Comparison of ENCODE assay signal across 27 cellular contexts in genomic region chr5:17691781-17692180, GRCh38. TPM values are rescaled to one million over a fixed set of nuclear protein-coding genes. Genes with fewer than 3 reads are reported as not detected.
A peak's percentile ranks its signal among the peaks of the same experiment; 100 is the strongest.
DNase-seq lines count a peak whose midpoint lies in the region; ATAC-seq and TF ChIP-seq lines count a peak whose summit lies in the region.
"Had no signal": no experiment of that assay in that cellular context is flagged by ENCODE, and none has a peak within 500 bp of the region (broad histone marks: within the 10 kb centered on the region; RNA-seq: fewer than 3 reads in every experiment).

No MANE protein-coding gene starts in this region.

- no peaks in the 10 kb centered on the region for H3K36me3 ChIP-seq in adipocyte (ENCODE audit: control insufficient read depth, insufficient read depth, low read length, severe bottlenecking)
- H3K36me3 ChIP-seq in naive thymus-derived CD4-positive, alpha-beta T cell (ENCODE audit: control insufficient read depth in 2 of 3, insufficient read depth in 3 of 3, low read length in 3 of 3), result no peaks in the 10 kb centered on the region
- H3K36me3 ChIP-seq in tibial artery, result no peaks in the 10 kb centered on the region
- H3K36me3 ChIP-seq in SJCRH30, result no peaks in the 10 kb centered on the region
- H3K36me3 ChIP-seq: BE2C, BLaER1 had no signal

- no peak overlapping the region for H3K4me3 ChIP-seq in adipocyte (ENCODE audit: low read length)
- H3K4me3 ChIP-seq in epithelial cell of esophagus (ENCODE audit: low read length), result no peak overlapping the region
- H3K4me3 ChIP-seq in naive thymus-derived CD4-positive, alpha-beta T cell (ENCODE audit: low read length), result no peak overlapping the region
- H3K4me3 ChIP-seq in tibial artery, result no peak overlapping the region
- no peak overlapping the region for H3K4me3 ChIP-seq in SJCRH30
- H3K4me3 ChIP-seq: BLaER1, GM12878 had no signal

- POLR2A ChIA-PET in naive thymus-derived CD4-positive, alpha-beta T cell (lab: Charles Lee), result no interaction called here

- H3K4me1 ChIP-seq in adipocyte (ENCODE audit: control insufficient read depth, insufficient read depth, low read length) (no peaks in the 10 kb centered on the region), tibial artery (no peaks in the 10 kb centered on the region), SJCRH30 (no peaks in the 10 kb centered on the region)
- H3K4me1 ChIP-seq in naive thymus-derived CD4-positive, alpha-beta T cell (ENCODE audit: control insufficient read depth in 2 of 2, insufficient read depth in 2 of 2, low read length in 2 of 2), result no peaks in the 10 kb centered on the region
- H3K4me1 ChIP-seq: BE2C had no signal

- H3K27ac ChIP-seq in naive thymus-derived CD4-positive, alpha-beta T cell (ENCODE audit: low read depth, low read length), result no peak overlapping the region
- H3K27ac ChIP-seq in tibial artery (no peak overlapping the region), SJCRH30 (no peak overlapping the region)
- H3K27ac ChIP-seq: BLaER1 had no signal

- H3K4me1 Mint-ChIP-seq in naive thymus-derived CD4-positive, alpha-beta T cell, result no peaks in the 10 kb centered on the region
- H3K4me1 Mint-ChIP-seq: CD14-positive monocyte; CD4-positive, alpha-beta memory T cell; CD4-positive, CD25-positive, alpha-beta regulatory T cell; CD8-positive, alpha-beta memory T cell had no signal

- no peak overlapping the region for H3K4me3 Mint-ChIP-seq in naive thymus-derived CD4-positive, alpha-beta T cell
- H3K4me3 Mint-ChIP-seq: CD14-positive monocyte; CD4-positive, alpha-beta memory T cell; CD4-positive, CD25-positive, alpha-beta regulatory T cell; CD8-positive, alpha-beta memory T cell had no signal

- no peak overlapping the region for H3K27ac Mint-ChIP-seq in naive thymus-derived CD4-positive, alpha-beta T cell
- H3K27ac Mint-ChIP-seq: CD8-positive, alpha-beta memory T cell had no signal

- CTCF ChIA-PET in naive thymus-derived CD4-positive, alpha-beta T cell (lab: Charles Lee), result no interaction called here

- ATAC-seq in naive thymus-derived CD4-positive, alpha-beta T cell, result no peak
- ATAC-seq: GM12878 had no signal

- peaks cover 0 to 5% (median 0%) of the 10 kb centered on the region in 5 donors for H3K36me3 Mint-ChIP-seq in naive thymus-derived CD4-positive, alpha-beta T cell
- H3K36me3 Mint-ChIP-seq: CD14-positive monocyte; CD4-positive, alpha-beta memory T cell; CD4-positive, CD25-positive, alpha-beta regulatory T cell had no signal

- no peak overlapping the region for H3K9ac ChIP-seq in adipocyte (ENCODE audit: low read length)
- H3K9ac ChIP-seq: BLaER1 had no signal

- intact Hi-C loops in naive thymus-derived CD4-positive, alpha-beta T cell (cut with micrococcal nuclease), result no loop called here
- intact Hi-C loops in tibial artery (cut with DNase I; ENCODE audit: low total_unique reads), result no loop called here

- H3K27me3 ChIP-seq in adipocyte (replicated peaks; ENCODE audit: control insufficient read depth, insufficient read depth, low read length) (no peaks in the 10 kb centered on the region), tibial artery (no peaks in the 10 kb centered on the region), SJCRH30 (no peaks in the 10 kb centered on the region)
- no peaks in the 10 kb centered on the region for H3K27me3 ChIP-seq in naive thymus-derived CD4-positive, alpha-beta T cell (ENCODE audit: control insufficient read depth in 2 of 2, insufficient read depth in 2 of 2, low read length in 2 of 2)
- H3K27me3 ChIP-seq: BE2C, BLaER1 had no signal

- no peaks in the 10 kb centered on the region for H3K27me3 Mint-ChIP-seq in naive thymus-derived CD4-positive, alpha-beta T cell
- H3K27me3 Mint-ChIP-seq: CD4-positive, alpha-beta memory T cell; CD4-positive, CD25-positive, alpha-beta regulatory T cell; CD8-positive, alpha-beta memory T cell had no signal

- DNase-seq in adipocyte (ENCODE audit: low read depth), result peak; percentile 51
- DNase-seq in epithelial cell of esophagus (ENCODE audit: low read depth), result peak; percentile 10
- DNase-seq in naive thymus-derived CD4-positive, alpha-beta T cell, result no peak
- no peak for DNase-seq in tibial artery
- no peak for DNase-seq in SJCRH30
- DNase-seq: 8988T; ACHN; BE2C; C1 segment of cervical spinal cord; CD4-positive, alpha-beta memory T cell; CD4-positive, CD25-positive, alpha-beta regulatory T cell; CD8-positive, alpha-beta memory T cell; COR-L47; DMS 273 treated with DMSO at 0.1 percent for 48 hours; DMS153; DMS53; DMS79; DND-41; EL; GDM1 had no signal

- H3K9me3 ChIP-seq in adipocyte (ENCODE audit: control insufficient read depth, low read length) (no peaks in the 10 kb centered on the region), tibial artery (no peaks in the 10 kb centered on the region), SJCRH30 (replicated peaks) (no peaks in the 10 kb centered on the region)
- H3K9me3 ChIP-seq in naive thymus-derived CD4-positive, alpha-beta T cell (ENCODE audit: control insufficient read depth in 2 of 3, low read length in 3 of 3), result no peaks in the 10 kb centered on the region
- H3K9me3 ChIP-seq: BE2C, BLaER1 had no signal

- TF ChIP-seq CTCF in epithelial cell of esophagus (IDR thresholded peaks at IDR 0.05; ENCODE audit: insufficient read depth, low read depth, low read length, missing control alignments) (no peak), tibial artery (IDR thresholded peaks at IDR 0.05) (no peak)

- H3K9me3 Mint-ChIP-seq in naive thymus-derived CD4-positive, alpha-beta T cell, result peaks cover 8 to 51% (median 17%) of the 10 kb centered on the region in 11 donors

RNA-seq across cellular contexts. Expression of gene TAF11L14, which starts 57.5 kb away (rescaled TPM):
- total RNA-seq in naive thymus-derived CD4-positive, alpha-beta T cell, result not detected
- polyA plus RNA-seq in naive thymus-derived CD4-positive, alpha-beta T cell, result not detected
- total RNA-seq in SJCRH30 (2014; rRNA removed; shearing (Covaris generic)), result not detected in 2 replicates
- total RNA-seq: A673; CD4-positive, alpha-beta memory T cell; CD4-positive, CD25-positive, alpha-beta regulatory T cell; CD8-positive, alpha-beta memory T cell; Daoy; G401; GM12878 had no signal
- polyA plus RNA-seq: AG04450; CD14-positive monocyte; CD4-positive, alpha-beta memory T cell; CD4-positive, CD25-positive, alpha-beta regulatory T cell; CD8-positive, alpha-beta memory T cell; GM12878 had no signal

RNA-seq across cellular contexts. Expression of gene TAF11L13, which starts 59.9 kb away (rescaled TPM):
- not detected for total RNA-seq in naive thymus-derived CD4-positive, alpha-beta T cell
- polyA plus RNA-seq in naive thymus-derived CD4-positive, alpha-beta T cell, result not detected
- not detected in 2 replicates for total RNA-seq in SJCRH30 (2014; rRNA removed; shearing (Covaris generic))
- total RNA-seq: A673; CD4-positive, alpha-beta memory T cell; CD4-positive, CD25-positive, alpha-beta regulatory T cell; CD8-positive, alpha-beta memory T cell; G401; GM12878 had no signal
- polyA plus RNA-seq: AG04450; CD14-positive monocyte; CD4-positive, alpha-beta memory T cell; CD4-positive, CD25-positive, alpha-beta regulatory T cell; CD8-positive, alpha-beta memory T cell; GM12878 had no signal

Comparison
In these comparisons a context has a peak if more than half of its experiments do, and no peak if none do; other contexts are left out.
1. DNase-seq: peak in adipocyte (single experiment) and epithelial cell of esophagus (single experiment); none in naive thymus-derived CD4-positive, alpha-beta T cell (0 of 9), tibial artery (0 of 2) and SJCRH30 (0 of 2).